ENCODE assay signal across 1 cellular context in the genomic region with DNA sequence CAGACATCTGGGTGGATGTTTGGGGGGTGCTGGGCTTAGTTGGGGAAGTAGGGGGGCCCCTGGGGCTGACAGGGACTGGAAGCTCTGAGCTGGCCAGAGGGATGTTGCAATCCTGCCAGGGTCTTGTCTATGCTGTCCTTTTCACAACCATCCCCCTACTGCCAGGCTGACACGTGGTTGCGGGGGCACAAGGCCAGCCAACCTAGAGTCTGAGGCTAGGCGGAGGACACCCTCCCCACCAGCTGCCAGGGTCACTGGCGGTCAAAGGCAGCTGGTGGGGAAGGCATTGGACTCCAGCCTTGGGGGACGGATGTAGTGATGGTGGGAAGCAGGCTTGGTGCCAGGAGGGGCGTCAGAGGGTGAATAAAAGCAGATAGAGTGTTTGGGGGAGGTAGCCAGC.
TF ChIP-seq lines count a peak whose summit lies in the region.

No MANE protein-coding gene starts in this region.

TF ChIP-seq in IMR-90, 13 proteins besides CTCF, POLR2A, EP300 and RAD21:
- TF ChIP-seq CEBPB (IDR thresholded peaks at IDR 0.05; ENCODE audit: low read depth, low read length), result peak; percentile 50
- no peak for TF ChIP-seq MAZ (IDR thresholded peaks at IDR 0.05; ENCODE audit: borderline replicate concordance, low read depth, low read length)
- no peak for TF ChIP-seq RCOR1 (IDR thresholded peaks at IDR 0.05; ENCODE audit: insufficient replicate concordance, low read length)
- TF ChIP-seq SMC3 (IDR thresholded peaks at IDR 0.05; ENCODE audit: low read depth, low read length), result no peak
